ENCODE assay signal across 20 cellular contexts in genomic region chr9:95923794-95924193, GRCh38. TPM values are rescaled to one million over a fixed set of nuclear protein-coding genes. Genes with fewer than 3 reads are reported as not detected.
DNase-seq lines count a peak whose midpoint lies in the region; ATAC-seq, FAIRE-seq and TF ChIP-seq lines count a peak whose summit lies in the region.
"Had no signal": no experiment of that assay in that cellular context is flagged by ENCODE, and none has a peak within 500 bp of the region (broad histone marks: within the 10 kb centered on the region; RNA-seq: fewer than 3 reads in every experiment).

No MANE protein-coding gene starts in this region.

- H3K27ac ChIP-seq in K562 (ENCODE audit: extremely low read depth, low read depth, low read length) (no peak overlapping the region), small intestine (ENCODE audit: low read depth in 1 of 2, low read length in 1 of 2) (no peak overlapping the region), right cardiac atrium (ENCODE audit: low read length) (no peak overlapping the region)

- TF ChIP-seq EP300 in K562 (IDR thresholded peaks at IDR 0.05; ENCODE audit: low read length): no peak

- CTCF ChIA-PET in K562 (lab: Yijun Ruan, JAX; ENCODE audit: low intra/inter-chr PET ratio): no interaction called here

- ATAC-seq in K562: no peak
- ATAC-seq in right cardiac atrium: no peak
- no peak for ATAC-seq in GM19397 (IDR thresholded peaks at IDR 0.05; ENCODE audit: unreplicated experiment)
- ATAC-seq: SK-N-SH treated with all-trans-retinoic acid at 6 μM for 48 hours had no signal

- POLR2A ChIA-PET in K562 (lab: Yijun Ruan, JAX): no interaction called here

- H3K4me1 ChIP-seq in K562 (replicated peaks in 1 of 2; ENCODE audit: control insufficient read depth in 2 of 2, insufficient read depth in 2 of 2, low read length in 2 of 2): no peaks in the 10 kb centered on the region
- H3K4me1 ChIP-seq in small intestine (ENCODE audit: control insufficient read depth in 2 of 2, insufficient read depth in 1 of 2, low read depth in 1 of 2, low read length in 1 of 2): no peaks in the 10 kb centered on the region
- H3K4me1 ChIP-seq in right cardiac atrium (ENCODE audit: control insufficient read depth, insufficient read depth, low read length): no peaks in the 10 kb centered on the region
- H3K4me1 ChIP-seq: BE2C had no signal

- H2AFZ ChIP-seq in K562 (ENCODE audit: low read depth, low read length): no peak overlapping the region

- no peak for TF ChIP-seq RAD21 in K562 (CRISPR knock-in tag; conservative IDR thresholded peaks at IDR 0.05 in 1 of 2, IDR thresholded peaks at IDR 0.05 in 1 of 2)

- H3K27me3 ChIP-seq in K562 (ENCODE audit: control insufficient read depth in 2 of 2, insufficient read depth in 2 of 2, low read length in 2 of 2) (no peaks in the 10 kb centered on the region), small intestine (ENCODE audit: control insufficient read depth in 2 of 2, insufficient read depth in 2 of 2, low read length in 2 of 2) (no peaks in the 10 kb centered on the region), right cardiac atrium (ENCODE audit: control insufficient read depth, insufficient read depth) (no peaks in the 10 kb centered on the region)
- H3K27me3 ChIP-seq: BE2C had no signal

- no peaks in the 10 kb centered on the region for H4K20me1 ChIP-seq in K562 (replicated peaks; ENCODE audit: control insufficient read depth, insufficient read depth, low read length)

- H3K36me3 ChIP-seq in K562 (ENCODE audit: control insufficient read depth, insufficient read depth, low read length): peaks cover 45% of the 10 kb centered on the region
- peaks cover 0 to 4% of the 10 kb centered on the region in 2 donors for H3K36me3 ChIP-seq in small intestine (ENCODE audit: control insufficient read depth in 2 of 2, insufficient read depth in 2 of 2, low read length in 2 of 2)

- intact Hi-C loops in K562 (cut with micrococcal nuclease): no loop called here
- intact Hi-C loops in right cardiac atrium (cut with DNase I): no loop called here

- in situ Hi-C loops in K562 (cut with MboI): no loop called here

- no peaks in the 10 kb centered on the region for H3K9me1 ChIP-seq in K562 (ENCODE audit: control insufficient read depth, insufficient read depth, low read length)

- H3K9me3 ChIP-seq in K562 (replicated peaks; ENCODE audit: control insufficient read depth, insufficient read depth, low read depth, low read length) (no peaks in the 10 kb centered on the region), small intestine (ENCODE audit: control insufficient read depth, low read depth) (no peaks in the 10 kb centered on the region), right cardiac atrium (ENCODE audit: control insufficient read depth, low read length) (no peaks in the 10 kb centered on the region)
- H3K9me3 ChIP-seq: BE2C had no signal

- no peak for TF ChIP-seq CTCF in K562 (IDR thresholded peaks at IDR 0.05 in 2 of 3, conservative IDR thresholded peaks at IDR 0.05 in 1 of 3; ENCODE audit: insufficient read depth in 2 of 3, low read depth in 1 of 3, low read length in 3 of 3)

- H3K4me2 ChIP-seq in K562 (ENCODE audit: insufficient read depth, low read length): no peak overlapping the region

- no peak overlapping the region for H3K9ac ChIP-seq in K562 (ENCODE audit: insufficient read depth in 1 of 2, low read depth in 2 of 2, low read length in 2 of 2)

- FAIRE-seq in GM19239 (lab: Jason Lieb, UNC) (peak; percentile 8), K562 (lab: Jason Lieb, UNC) (peak; percentile 35), small intestine (lab: Jason Lieb, UNC) (no peak)

- no peaks in the 10 kb centered on the region for H3K79me2 ChIP-seq in K562 (ENCODE audit: control insufficient read depth, insufficient read depth, low read length)

- H3K4me3 ChIP-seq in K562 (no peak overlapping the region), small intestine (ENCODE audit: low read depth in 1 of 2, low read length in 2 of 2) (no peak overlapping the region), right cardiac atrium (ENCODE audit: low read length) (no peak overlapping the region)

- BruUV-seq in K562 (replicated peaks; lab: Mats Ljungman, UMichigan): no TSS peak

- no peak for TF ChIP-seq POLR2A in K562 (conservative IDR thresholded peaks at IDR 0.05)

- WGBS in K562 (ENCODE audit: insufficient coverage, low coverage, missing lambda C conversion rate): 92% methylated on average over 2 of the region's 2 CpGs
- WGBS in small intestine, 3 donors: 44 to 58% (median 50%) methylated on average over 2 of the region's 2 CpGs
- 72% methylated on average over 2 of the region's 2 CpGs for WGBS in right cardiac atrium

- DNase-seq in GM19239 (ENCODE audit: insufficient read length, low spot score): no peak
- DNase-seq in K562 (ENCODE audit: extremely low read depth in 1 of 4, low spot score in 3 of 4): no peak
- DNase-seq in left kidney (ENCODE audit: low read depth, low spot score): peak; percentile 46
- DNase-seq in small intestine: peak; percentile 3
- DNase-seq in right cardiac atrium: no peak
- no peak for DNase-seq in NCI-H524 treated with DMSO at 0.1 percent for 48 hours (lab: John Stamatoyannopoulos, UW)
- no peak for DNase-seq in cerebellar nuclear complex (lab: John Stamatoyannopoulos, UW)
- DNase-seq: BE2C; CD4-positive, CD25-positive, alpha-beta regulatory T cell; COR-L47; HCEC 1CT; KG1; NCI-H1417; NCI-H1930; NCI-H226; NCI-H524; RPMI8226; SHP77 treated with DMSO at 0.1 percent for 48 hours had no signal

TF ChIP-seq in K562, 482 proteins besides CTCF, POLR2A, EP300 and RAD21:
- TF ChIP-seq ZNF140 (CRISPR knock-in tag; IDR thresholded peaks at IDR 0.05): no peak
- TF ChIP-seq ID3 (CRISPR knock-in tag; IDR thresholded peaks at IDR 0.05): no peak
- no peak for TF ChIP-seq ID3 (tag; IDR thresholded peaks at IDR 0.05)
- no peak for TF ChIP-seq ARNT (IDR thresholded peaks at IDR 0.05)
- TF ChIP-seq TSC22D4 (tag; IDR thresholded peaks at IDR 0.05): no peak

RNA-seq across cellular contexts. Expression of gene ERCC6L2, which starts 48.3 kb away (rescaled TPM):
- total RNA-seq in K562 (2011; cell fraction: chromatin; rRNA removed; ENCODE audit: low replicate concordance): 30.3 and 108 TPM in 2 replicates
- total RNA-seq in K562 (2011; cell fraction: nucleolus; rRNA removed): 18.2 and 29.2 TPM in 2 replicates
- total RNA-seq in K562 (2011; cell fraction: nucleoplasm; rRNA removed): 45.3 and 47.3 TPM in 2 replicates
- total RNA-seq in K562 (2014; rRNA removed): 32.9 and 35.1 TPM in 2 replicates
- total RNA-seq in K562 (2014; rRNA removed; fragmentation: Illumina TruSeq; extraction: Trizol): 42.8 and 50.0 TPM in 2 replicates
- total RNA-seq in K562 (2015; rRNA removed; fragmentation: Illumina TruSeq; extraction: Trizol): 39.9 and 40.9 TPM in 2 replicates
- total RNA-seq in K562 (2021): 26.7 and 31.6 TPM in 2 replicates
- polyA plus RNA-seq in K562 (2011; rRNA removed): 19.1 and 23.6 TPM in 2 replicates
- 7.0 and 8.8 TPM in 2 replicates for polyA plus RNA-seq in K562 (2011; cell fraction: cytosol; rRNA removed)
- 21.6 and 26.0 TPM in 2 replicates for polyA plus RNA-seq in K562 (2011; cell fraction: nucleus; rRNA removed)
- polyA plus RNA-seq in K562 (2012): 12.3 and 12.9 TPM in 2 replicates
- polyA plus RNA-seq in K562 (2014; fragmentation: Illumina TruSeq; extraction: Trizol): 16.4 and 21.7 TPM in 2 replicates
- 1 to 10 TPM; 7.8 to 9.6 TPM for polyA plus RNA-seq in K562 (2014; fragmentation: Nextera tagmentation; extraction: Ambion mirVana)
- 13.8 and 14.4 TPM in 2 replicates for polyA plus RNA-seq in K562 (2014; rRNA removed)
- 130 and 141 TPM in 2 replicates for polyA minus RNA-seq in K562 (2011; rRNA and poly(A)+ RNA removed)
- 31.3 and 32.4 TPM in 2 replicates for polyA minus RNA-seq in K562 (2011; cell fraction: cytosol; rRNA and poly(A)+ RNA removed)
- polyA minus RNA-seq in K562 (2011; cell fraction: nucleus; rRNA and poly(A)+ RNA removed): 66.0 and 111 TPM in 2 replicates
- 10 to 100 TPM in 1 of 3 donors, 1 to 10 TPM in 2; 4.9 to 10.1 (median 8.5) TPM for polyA plus RNA-seq in small intestine
- 10 to 100 TPM; 27.9 to 41.0 (median 35.0) TPM for total RNA-seq in right cardiac atrium
- 6.8 TPM for polyA plus RNA-seq in right cardiac atrium

Comparison
In these comparisons a context has a peak if more than half of its experiments do, and no peak if none do; other contexts are left out.
1. DNase-seq: peak in left kidney (single experiment) and small intestine (single experiment); none in GM19239 (single experiment), K562 (0 of 4), right cardiac atrium (0 of 3), NCI-H524 treated with DMSO at 0.1 percent for 48 hours (single experiment) and cerebellar nuclear complex (0 of 2).